1 cellular context compared by ENCODE assay signal in the genomic region with DNA sequence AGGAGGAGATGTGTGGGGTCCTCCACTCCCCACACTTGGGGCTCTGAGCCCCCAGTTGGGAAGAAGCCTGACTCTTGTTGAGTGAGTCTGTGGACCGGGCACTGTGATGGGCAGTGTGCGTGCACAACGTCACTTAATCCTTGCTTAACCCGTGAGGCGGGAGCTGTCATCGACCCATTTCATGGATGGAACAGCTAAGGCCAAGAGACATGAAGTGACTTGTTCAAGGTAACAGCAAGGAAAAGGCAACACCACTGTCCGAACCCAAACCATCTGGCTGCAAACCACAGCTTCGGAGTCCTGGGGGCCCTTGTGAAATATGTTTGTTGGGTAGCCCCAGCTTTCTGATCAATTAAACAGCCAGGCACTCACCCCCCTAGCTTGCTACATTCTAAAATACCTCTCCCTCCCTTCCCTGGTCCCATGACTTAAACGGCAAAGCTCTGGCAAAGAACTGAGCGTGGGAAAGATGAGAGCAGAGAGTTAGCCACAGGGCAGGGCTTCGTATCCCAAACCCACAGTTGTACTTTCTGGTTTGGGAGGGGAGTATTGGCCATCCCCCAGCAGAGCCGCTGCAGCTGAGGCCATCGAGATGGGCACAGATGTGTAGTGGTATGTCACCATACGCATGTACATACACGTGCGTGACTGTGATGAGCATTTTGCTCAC.
TF ChIP-seq lines count a peak whose summit lies in the region.

No MANE protein-coding gene starts in this region.

TF ChIP-seq in IMR-90, 13 proteins besides CTCF, POLR2A, EP300 and RAD21:
- TF ChIP-seq MXI1 (IDR thresholded peaks at IDR 0.05; ENCODE audit: borderline replicate concordance, low read depth, low read length): no peak
- TF ChIP-seq SMC3 (IDR thresholded peaks at IDR 0.05; ENCODE audit: low read depth, low read length): no peak
- TF ChIP-seq RCOR1 (IDR thresholded peaks at IDR 0.05; ENCODE audit: insufficient replicate concordance, low read length): no peak
- no peak for TF ChIP-seq CEBPB (IDR thresholded peaks at IDR 0.05; ENCODE audit: low read depth, low read length)
- TF ChIP-seq MAFK (IDR thresholded peaks at IDR 0.05; ENCODE audit: low read depth, low read length): no peak
- no peak for TF ChIP-seq MAZ (IDR thresholded peaks at IDR 0.05; ENCODE audit: borderline replicate concordance, low read depth, low read length)
- no peak for TF ChIP-seq BHLHE40 (IDR thresholded peaks at IDR 0.05; ENCODE audit: low read depth, low read length)
- TF ChIP-seq CHD1 (IDR thresholded peaks at IDR 0.05; ENCODE audit: low read depth, low read length): no peak
- TF ChIP-seq NFE2L2 (IDR thresholded peaks at IDR 0.05; ENCODE audit: low read depth, low read length): no peak
- TF ChIP-seq FOS (IDR thresholded peaks at IDR 0.05; ENCODE audit: low read depth, low read length): no peak
- no peak for TF ChIP-seq ELK1 (IDR thresholded peaks at IDR 0.05; ENCODE audit: borderline replicate concordance, low read depth, low read length)
- TF ChIP-seq RFX5 (IDR thresholded peaks at IDR 0.05; ENCODE audit: low read depth, low read length): no peak
- TF ChIP-seq, protein P1, sequence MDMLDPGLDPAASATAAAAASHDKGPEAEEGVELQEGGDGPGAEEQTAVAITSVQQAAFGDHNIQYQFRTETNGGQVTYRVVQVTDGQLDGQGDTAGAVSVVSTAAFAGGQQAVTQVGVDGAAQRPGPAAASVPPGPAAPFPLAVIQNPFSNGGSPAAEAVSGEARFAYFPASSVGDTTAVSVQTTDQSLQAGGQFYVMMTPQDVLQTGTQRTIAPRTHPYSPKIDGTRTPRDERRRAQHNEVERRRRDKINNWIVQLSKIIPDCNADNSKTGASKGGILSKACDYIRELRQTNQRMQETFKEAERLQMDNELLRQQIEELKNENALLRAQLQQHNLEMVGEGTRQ (IDR thresholded peaks at IDR 0.05; ENCODE audit: low read depth, low read length): no peak
